Comparison of ENCODE assay signal across 8 cellular contexts in the genomic region with DNA sequence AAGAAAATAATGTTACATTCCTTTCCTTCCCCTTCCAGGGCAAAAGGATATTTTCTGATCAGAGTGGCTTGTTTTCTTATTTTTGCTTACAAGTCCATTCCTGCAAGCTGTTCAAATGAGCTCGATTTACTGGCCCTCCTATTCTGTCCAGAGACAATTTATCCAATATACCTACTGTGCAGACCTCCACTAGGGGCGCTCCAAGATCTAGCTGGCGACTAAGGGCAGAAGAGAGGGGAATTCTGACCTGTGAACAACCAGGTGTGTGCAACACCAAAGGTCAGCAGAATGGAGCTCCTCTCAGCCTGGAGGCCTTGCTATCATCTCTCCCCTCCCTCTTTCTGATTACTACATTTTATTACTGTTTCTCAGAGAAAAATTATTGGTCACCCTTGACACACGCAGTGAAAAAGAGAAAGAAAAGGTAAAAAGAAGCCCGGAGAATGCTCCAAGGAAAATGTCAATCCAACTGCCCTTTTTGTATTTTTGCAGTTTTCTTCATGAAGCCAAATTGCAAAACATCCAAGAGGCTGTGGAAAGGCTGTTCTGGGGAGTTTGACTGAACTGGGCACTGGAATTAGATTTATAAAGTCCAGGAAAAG. TPM values are rescaled to one million over a fixed set of nuclear protein-coding genes. Genes with fewer than 3 reads are reported as not detected.
DNase-seq lines count a peak whose midpoint lies in the region; ATAC-seq and TF ChIP-seq lines count a peak whose summit lies in the region.

No MANE protein-coding gene starts in this region.

- no peak overlapping the region for H3K4me3 Mint-ChIP-seq in activated CD4-positive, alpha-beta memory T cell treated with anti-CD3 and anti-CD28 coated beads, Interleukin-2, amount 10 ng/mL, durations not matched to agents 7 days and 5 days

- H3K27me3 Mint-ChIP-seq in activated CD4-positive, alpha-beta memory T cell treated with anti-CD3 and anti-CD28 coated beads, Interleukin-2, amount 10 ng/mL, durations not matched to agents 7 days and 5 days, result peaks cover 43% of the 10 kb centered on the region

- no peak overlapping the region for H3K27ac Mint-ChIP-seq in activated CD4-positive, alpha-beta memory T cell treated with anti-CD3 and anti-CD28 coated beads, Interleukin-2, amount 10 ng/mL, durations not matched to agents 7 days and 5 days

- CTCF ChIA-PET in activated CD4-positive, alpha-beta memory T cell treated with anti-CD3 and anti-CD28 coated beads, Interleukin-2, amount 10 ng/mL, durations not matched to agents 7 days and 5 days (lab: Charles Lee), result interaction anchor here (0.6 to 1.5 kb wide), 9 partner anchors 10 to 189 kb away, joined by 3 to 6 read pairs (median 3); no protein-coding TSS in a partner anchor

- DNase-seq in AG10803 (ENCODE audit: low read depth) (peak; percentile 22), NCI-H2171 treated with DMSO at 0.1 percent for 48 hours (lab: John Stamatoyannopoulos, UW) (peak; percentile 46), right cardiac atrium (peak in 2 of 3 donors; percentile 16 to 38), dedifferentiated amniotic fluid mesenchymal stem cell (ENCODE audit: extremely low spot score) (no peak)
- DNase-seq in activated CD4-positive, alpha-beta memory T cell treated with anti-CD3 and anti-CD28 coated beads, Interleukin-2, amount 10 ng/mL, durations not matched to agents 7 days and 5 days, result peak; percentile 20
- peak; percentile 17 for DNase-seq in stimulated activated CD4-positive, alpha-beta T cell treated with anti-CD3 and anti-CD28 coated beads, Interleukin-4, amount 100 ng/mL, for 1 hour

- H3K27ac ChIP-seq in right cardiac atrium (ENCODE audit: low read length), result no peak overlapping the region

- ATAC-seq in right cardiac atrium (no peak), HG03457 (IDR thresholded peaks at IDR 0.05; ENCODE audit: unreplicated experiment) (no peak)

- H3K4me1 Mint-ChIP-seq in activated CD4-positive, alpha-beta memory T cell treated with anti-CD3 and anti-CD28 coated beads, Interleukin-2, amount 10 ng/mL, durations not matched to agents 7 days and 5 days, result no peaks in the 10 kb centered on the region

- H3K27me3 ChIP-seq in right cardiac atrium (ENCODE audit: control insufficient read depth, insufficient read depth), result no peaks in the 10 kb centered on the region

- no peaks in the 10 kb centered on the region for H3K36me3 Mint-ChIP-seq in activated CD4-positive, alpha-beta memory T cell treated with anti-CD3 and anti-CD28 coated beads, Interleukin-2, amount 10 ng/mL, durations not matched to agents 7 days and 5 days (ENCODE audit: low read depth)

- WGBS in right cardiac atrium, result 40% methylated on average over 5 of the region's 5 CpGs

- H3K9me3 ChIP-seq in right cardiac atrium (ENCODE audit: control insufficient read depth, low read length), result no peaks in the 10 kb centered on the region

- POLR2A ChIA-PET in activated CD4-positive, alpha-beta memory T cell treated with anti-CD3 and anti-CD28 coated beads, Interleukin-2, amount 10 ng/mL, durations not matched to agents 7 days and 5 days (lab: Charles Lee), result no interaction called here

- intact Hi-C loops in right cardiac atrium (cut with DNase I), result loop anchor here in 2 of 4 donors (5.0 to 10.0 kb wide), 2 partner anchors 62 to 160 kb away; no protein-coding TSS in a partner anchor

- no peaks in the 10 kb centered on the region for H3K9me3 Mint-ChIP-seq in activated CD4-positive, alpha-beta memory T cell treated with anti-CD3 and anti-CD28 coated beads, Interleukin-2, amount 10 ng/mL, durations not matched to agents 7 days and 5 days

- H3K4me3 ChIP-seq in AG10803 (ENCODE audit: low read length) (no peak overlapping the region), right cardiac atrium (ENCODE audit: low read length) (no peak overlapping the region)

- peak; percentile 63 for TF ChIP-seq CTCF in AG10803 (conservative IDR thresholded peaks at IDR 0.05; ENCODE audit: low read length)
- TF ChIP-seq CTCF in GM12872 (IDR thresholded peaks at IDR 0.05; ENCODE audit: insufficient read depth, low read depth, low read length), result peak; percentile 77

- peaks cover 3% of the 10 kb centered on the region for H3K4me1 ChIP-seq in right cardiac atrium (ENCODE audit: control insufficient read depth, insufficient read depth, low read length)

RNA-seq across cellular contexts. Expression of a gene that starts 3.2 kb away (rescaled TPM):
- total RNA-seq in activated CD4-positive, alpha-beta memory T cell treated with anti-CD3 and anti-CD28 coated beads, Interleukin-2, amount 10 ng/mL, durations not matched to agents 7 days and 5 days, result not detected
- under 1 TPM; 0.17 to 0.40 (median 0.29) TPM for total RNA-seq in right cardiac atrium
- polyA plus RNA-seq in right cardiac atrium, result 0.11 TPM
